Comparison of ENCODE assay signal across 12 cellular contexts in the genomic region with DNA sequence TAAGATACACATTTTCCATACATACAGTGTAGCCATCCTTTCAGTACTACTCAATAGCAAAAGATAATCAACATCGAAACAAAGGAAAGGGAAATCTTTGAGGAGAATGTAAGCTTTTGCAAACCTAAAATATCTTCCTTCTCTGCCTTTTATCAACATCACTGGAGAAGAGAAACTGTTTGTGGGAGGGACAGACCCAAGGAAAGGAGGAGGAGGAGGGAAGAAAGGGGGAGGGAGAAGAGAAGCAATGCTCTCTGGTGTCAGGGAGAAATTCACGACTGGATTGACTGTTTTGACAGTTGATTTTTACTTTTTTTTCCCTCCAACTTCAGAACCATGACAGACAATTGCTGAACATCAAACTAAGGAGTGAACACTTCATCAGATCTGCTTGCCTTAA.
DNase-seq lines count a peak whose midpoint lies in the region; ATAC-seq and TF ChIP-seq lines count a peak whose summit lies in the region.
"Had no signal": no experiment of that assay in that cellular context is flagged by ENCODE, and none has a peak within 500 bp of the region (broad histone marks: within the 10 kb centered on the region; RNA-seq: fewer than 3 reads in every experiment).

No MANE protein-coding gene starts in this region.

- H3K36me3 ChIP-seq in adrenal gland (replicated peaks in 1 of 2), result no peaks in the 10 kb centered on the region
- no peaks in the 10 kb centered on the region for H3K36me3 ChIP-seq in right atrium auricular region
- H3K36me3 ChIP-seq in body of pancreas (replicated peaks in 1 of 2; ENCODE audit: insufficient read depth in 1 of 2, low read depth in 2 of 2), result no peaks in the 10 kb centered on the region

- DNase-seq in AG20443 (ENCODE audit: low spot score) (peak; percentile 48), adrenal gland (peak in 1 of 7 donors; percentile 20), right atrium auricular region (ENCODE audit: low spot score) (no peak), sciatic nerve (ENCODE audit: low spot score) (no peak), body of pancreas (no peak)
- no peak for DNase-seq in activated T-cell treated with anti-CD3 and anti-CD28 coated beads, Interleukin-2, amount 50 U/mL, for 24 hours
- DNase-seq in activated T-cell treated with anti-CD3 and anti-CD28 coated beads, Interleukin-2, amount 50 U/mL, for 1 hour, result no peak
- DNase-seq: activated CD8-positive, alpha-beta memory T cell treated with anti-CD3 and anti-CD28 coated beads, Interleukin-2, amount 50 U/mL, for 48 hours; stimulated activated CD4-positive, alpha-beta T cell treated with anti-CD3 and anti-CD28 coated beads, Interleukin-4, amount 100 ng/mL, for 1 hour had no signal

- no peaks in the 10 kb centered on the region for H3K9me3 ChIP-seq in adrenal gland (replicated peaks in 1 of 3)
- no peaks in the 10 kb centered on the region for H3K9me3 ChIP-seq in right atrium auricular region
- no peaks in the 10 kb centered on the region for H3K9me3 ChIP-seq in body of pancreas

- H3K36me3 Mint-ChIP-seq in activated T-cell treated with anti-CD3 and anti-CD28 coated beads, Interleukin-2, amount 50 U/mL, for 24 hours (ENCODE audit: low read depth), result no peaks in the 10 kb centered on the region
- H3K36me3 Mint-ChIP-seq: CD14-positive monocyte had no signal

- no peaks in the 10 kb centered on the region for H3K27me3 Mint-ChIP-seq in activated T-cell treated with anti-CD3 and anti-CD28 coated beads, Interleukin-2, amount 50 U/mL, for 24 hours

- H3K27ac Mint-ChIP-seq in activated T-cell treated with anti-CD3 and anti-CD28 coated beads, Interleukin-2, amount 50 U/mL, for 24 hours, result no peak overlapping the region
- H3K27ac Mint-ChIP-seq: T-helper 1 cell treated with Interleukin-12 subunit alpha and Interleukin-12 subunit beta and Interleukin-4 antibody, amounts not matched to agents 30 μg/mL and 1 μg/mL, for 36 hours had no signal

- intact Hi-C loops in adrenal gland (cut with DNase I) (no loop called here), sciatic nerve (cut with DNase I) (no loop called here), body of pancreas (cut with DNase I) (no loop called here)

- no peaks in the 10 kb centered on the region for H3K27me3 ChIP-seq in adrenal gland
- H3K27me3 ChIP-seq in right atrium auricular region, result no peaks in the 10 kb centered on the region
- H3K27me3 ChIP-seq in body of pancreas, result no peaks in the 10 kb centered on the region

- H3K4me3 ChIP-seq in adrenal gland (peak overlapping the region in 2 of 4 donors; percentile 11 to 43), right atrium auricular region (peak overlapping the region in 1 of 2 donors; percentile 25), body of pancreas (no peak overlapping the region)

- WGBS in adrenal gland, 4 donors, result 11 to 25% (median 16%) methylated on average over 2 of the region's 2 CpGs
- 45 to 58% methylated on average over 2 of the region's 2 CpGs for WGBS in body of pancreas, 2 donors

- H3K27ac ChIP-seq in adrenal gland, result peak overlapping the region; percentile 5 to 88 (median 78)
- H3K27ac ChIP-seq in right atrium auricular region, result peak overlapping the region; percentile 75 to 84
- H3K27ac ChIP-seq in body of pancreas, result no peak overlapping the region

- no peaks in the 10 kb centered on the region for H3K9me3 Mint-ChIP-seq in activated T-cell treated with anti-CD3 and anti-CD28 coated beads, Interleukin-2, amount 50 U/mL, for 24 hours
- H3K9me3 Mint-ChIP-seq: T-helper 1 cell treated with Interleukin-12 subunit alpha and Interleukin-12 subunit beta and Interleukin-4 antibody, amounts not matched to agents 30 μg/mL and 1 μg/mL, for 36 hours had no signal

- TF ChIP-seq POLR2A in adrenal gland (IDR thresholded peaks at IDR 0.05) (no peak), body of pancreas (IDR thresholded peaks at IDR 0.05) (no peak)

- no peak overlapping the region for H3K4me3 Mint-ChIP-seq in activated T-cell treated with anti-CD3 and anti-CD28 coated beads, Interleukin-2, amount 50 U/mL, for 24 hours
- H3K4me3 Mint-ChIP-seq: T-helper 1 cell treated with Interleukin-12 subunit alpha and Interleukin-12 subunit beta and Interleukin-4 antibody, amounts not matched to agents 30 μg/mL and 1 μg/mL, for 36 hours had no signal

- H3K4me1 Mint-ChIP-seq in activated T-cell treated with anti-CD3 and anti-CD28 coated beads, Interleukin-2, amount 50 U/mL, for 24 hours (ENCODE audit: low read depth), result peaks cover 35% of the 10 kb centered on the region

- H3K4me1 ChIP-seq in adrenal gland (replicated peaks in 1 of 2), result peaks cover 8 to 22% of the 10 kb centered on the region in 2 donors
- H3K4me1 ChIP-seq in right atrium auricular region, result peaks cover 0 to 27% of the 10 kb centered on the region in 2 donors
- H3K4me1 ChIP-seq in body of pancreas, result peaks cover 14% of the 10 kb centered on the region

- TF ChIP-seq CTCF in adrenal gland (IDR thresholded peaks at IDR 0.05) (no peak), right atrium auricular region (IDR thresholded peaks at IDR 0.05) (no peak), body of pancreas (IDR thresholded peaks at IDR 0.05) (no peak)

- ATAC-seq in sciatic nerve (peak; percentile 80), GM21526 (IDR thresholded peaks at IDR 0.05; ENCODE audit: low FRiP score, unreplicated experiment) (no peak), body of pancreas (no peak)

Comparison
In these comparisons a context has a peak if more than half of its experiments do, and no peak if none do; other contexts are left out.
1. H3K27ac ChIP-seq: peak in adrenal gland (5 of 5) and right atrium auricular region (2 of 2); none in body of pancreas (0 of 4).